2 cellular contexts compared by ENCODE assay signal in genomic region chr3:52297242-52298146, GRCh38.
TF ChIP-seq lines count a peak whose summit lies in the region.

No MANE protein-coding gene starts in this region.

TF ChIP-seq in WTC11, 78 proteins besides CTCF, POLR2A, EP300 and RAD21:
- TF ChIP-seq SMAD4 (CRISPR knock-in tag; IDR thresholded peaks at IDR 0.05) (no peak), NFE2L1 (CRISPR knock-in tag; IDR thresholded peaks at IDR 0.05) (no peak)

TF ChIP-seq in HepG2, 621 proteins besides CTCF, POLR2A, EP300 and RAD21:
- TF ChIP-seq ZSCAN22 (CRISPR knock-in tag; IDR thresholded peaks at IDR 0.05) = no peak
- no peak for TF ChIP-seq ZNF34 (CRISPR knock-in tag; IDR thresholded peaks at IDR 0.05; ENCODE audit: borderline replicate concordance)
- peak; percentile 30; the same call in 1 of the 2 replicates for TF ChIP-seq ZNF326 (CRISPR knock-in tag; IDR thresholded peaks at IDR 0.05; ENCODE audit: borderline replicate concordance)
- TF ChIP-seq TARDBP (CRISPR knock-in tag; IDR thresholded peaks at IDR 0.05) = peak; percentile 70
- 0 out of 2 replicates have a peak, but pooled peaks have one; percentile 21 for TF ChIP-seq HNRNPL (IDR thresholded peaks at IDR 0.05; ENCODE audit: low read depth, low read length)
- no peak for TF ChIP-seq ZNF33A (CRISPR knock-in tag; IDR thresholded peaks at IDR 0.05; ENCODE audit: borderline replicate concordance)
- TF ChIP-seq SMAD3 (CRISPR knock-in tag; IDR thresholded peaks at IDR 0.05) = no peak
- TF ChIP-seq RBFOX2 (IDR thresholded peaks at IDR 0.05; ENCODE audit: low read depth, low read length) = peak; percentile 9; the same call in 1 of the 2 replicates
- no peak for TF ChIP-seq ZNF256 (CRISPR knock-in tag; conservative IDR thresholded peaks at IDR 0.05)
- TF ChIP-seq MTF1 (CRISPR knock-in tag; IDR thresholded peaks at IDR 0.05) = no peak
- TF ChIP-seq ZNF746 (CRISPR knock-in tag; IDR thresholded peaks at IDR 0.05) = no peak
- TF ChIP-seq BRF2 (CRISPR knock-in tag; IDR thresholded peaks at IDR 0.05) = 0 out of 2 replicates have a peak, but pooled peaks have one; percentile 36
- TF ChIP-seq ZNF615 (CRISPR knock-in tag; IDR thresholded peaks at IDR 0.05; ENCODE audit: borderline replicate concordance) = no peak
- no peak for TF ChIP-seq TRIM24 (CRISPR knock-in tag; IDR thresholded peaks at IDR 0.05)
- TF ChIP-seq KMT2B (CRISPR knock-in tag; IDR thresholded peaks at IDR 0.05) = no peak
- TF ChIP-seq MAFK (conservative IDR thresholded peaks at IDR 0.05 in 1 of 2, IDR thresholded peaks at IDR 0.05 in 1 of 2; ENCODE audit: low read length in 2 of 2) = peak in 1 of 2 experiments; percentile 53; a peak in 1 of 4 replicates
- TF ChIP-seq KDM2A (CRISPR knock-in tag; IDR thresholded peaks at IDR 0.05; ENCODE audit: borderline replicate concordance, low read depth) = peak; percentile 16; the same call in 1 of the 2 replicates
- TF ChIP-seq NCOA1 (CRISPR knock-in tag; IDR thresholded peaks at IDR 0.05) = peak; percentile 83; the same call in 1 of the 2 replicates
- no peak for TF ChIP-seq ATF3 (CRISPR knock-in tag; IDR thresholded peaks at IDR 0.05)
- peak; percentile 22; the same call in 1 of the 2 replicates for TF ChIP-seq POLR2G (IDR thresholded peaks at IDR 0.05; ENCODE audit: low read depth, low read length)
- TF ChIP-seq MLLT10 (CRISPR knock-in tag; IDR thresholded peaks at IDR 0.05) = no peak
- TF ChIP-seq AKAP8 (CRISPR knock-in tag; IDR thresholded peaks at IDR 0.05) = peak; percentile 26; the same call in 1 of the 2 replicates
- no peak for TF ChIP-seq ZNF629 (CRISPR knock-in tag; conservative IDR thresholded peaks at IDR 0.05)
- 0 out of 2 replicates have a peak, but pooled peaks have one; percentile 23 for TF ChIP-seq FOXO4 (CRISPR knock-in tag; conservative IDR thresholded peaks at IDR 0.05)
- TF ChIP-seq MIER3 (CRISPR knock-in tag; IDR thresholded peaks at IDR 0.05; ENCODE audit: borderline replicate concordance) = no peak
- TF ChIP-seq ZNF274 (CRISPR knock-in tag; IDR thresholded peaks at IDR 0.05) = no peak
- 0 out of 2 replicates have a peak, but pooled peaks have one; percentile 16 for TF ChIP-seq HIVEP1 (CRISPR knock-in tag; IDR thresholded peaks at IDR 0.05)
- TF ChIP-seq CHD4 (IDR thresholded peaks at IDR 0.05; ENCODE audit: borderline replicate concordance, low read length) = no peak
- TF ChIP-seq ZNF775 (CRISPR knock-in tag; IDR thresholded peaks at IDR 0.05; ENCODE audit: borderline replicate concordance) = no peak
- TF ChIP-seq MAX (IDR thresholded peaks at IDR 0.05) = 0 out of 2 replicates have a peak, but pooled peaks have one; percentile 19
- TF ChIP-seq IRX3 (CRISPR knock-in tag; IDR thresholded peaks at IDR 0.05; ENCODE audit: borderline replicate concordance, low read depth) = peak; percentile 71
- TF ChIP-seq GMEB2 (CRISPR knock-in tag; IDR thresholded peaks at IDR 0.05; ENCODE audit: low read depth) = no peak
- 0 out of 2 replicates have a peak, but pooled peaks have one; percentile 46 for TF ChIP-seq BORCS8-MEF2B (CRISPR knock-in tag; IDR thresholded peaks at IDR 0.05)
- peak; percentile 94 for TF ChIP-seq AGO2 (optimal IDR thresholded peaks at IDR 0.05; ENCODE audit: low read depth, low read length)
- TF ChIP-seq TOPORS (CRISPR knock-in tag; IDR thresholded peaks at IDR 0.05) = peak; percentile 50; the same call in 1 of the 2 replicates
- peak; percentile 34 for TF ChIP-seq ZNF883 (CRISPR knock-in tag; IDR thresholded peaks at IDR 0.05; ENCODE audit: not compliant biosample characterization)
- peak; percentile 31; the same call in 1 of the 2 replicates for TF ChIP-seq MAFF (IDR thresholded peaks at IDR 0.05; ENCODE audit: low read depth, low read length)
TF ChIP-seq in HepG2: peak in this region for 19.
